In the genomic region with DNA sequence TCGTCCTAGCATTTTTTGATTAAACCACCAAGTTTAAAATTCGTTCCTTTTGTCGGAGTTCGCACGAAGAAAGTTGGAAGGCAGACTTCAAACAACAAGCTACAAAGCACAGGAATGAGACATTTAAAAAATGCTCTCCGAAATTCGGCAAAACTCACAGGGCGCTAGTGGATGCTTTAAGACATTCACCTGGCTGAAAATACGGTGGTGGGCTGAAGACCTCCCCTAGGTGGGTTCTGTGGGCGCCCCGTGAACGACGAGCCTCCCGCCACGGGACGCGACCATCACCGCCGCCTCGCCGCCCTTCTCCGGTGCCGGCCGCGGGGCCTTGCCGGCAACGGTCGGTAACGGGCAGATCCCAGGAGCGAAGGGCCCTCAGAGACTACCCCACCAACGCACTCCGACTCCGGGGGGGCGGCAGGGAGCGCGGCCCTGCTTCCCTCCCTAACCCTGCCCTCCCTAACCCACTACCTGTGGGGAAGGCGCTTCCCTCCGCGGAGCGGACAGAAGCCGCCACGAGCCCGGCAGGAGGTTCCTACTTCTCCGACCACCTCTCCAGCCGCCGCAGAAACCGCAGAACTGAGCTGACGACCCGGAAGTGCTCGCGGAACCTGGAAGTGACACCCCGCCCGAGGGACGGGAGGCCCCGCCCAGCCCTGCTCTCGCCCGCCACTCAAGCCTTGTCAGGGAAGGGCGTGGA, we compare ENCODE assay signal across 1 cellular context.
TF ChIP-seq lines count a peak whose summit lies in the region.

A gene with protein sequence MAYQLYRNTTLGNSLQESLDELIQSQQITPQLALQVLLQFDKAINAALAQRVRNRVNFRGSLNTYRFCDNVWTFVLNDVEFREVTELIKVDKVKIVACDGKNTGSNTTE (minus strand): TSS at position 581 of the 700 bp plus-strand sequence. CDS start 5,238 bp downstream, outside the sequence.

TF ChIP-seq in HepG2, 621 proteins besides CTCF, POLR2A, EP300 and RAD21 (continued from another document and continues in another):
- TF ChIP-seq, protein P1, sequence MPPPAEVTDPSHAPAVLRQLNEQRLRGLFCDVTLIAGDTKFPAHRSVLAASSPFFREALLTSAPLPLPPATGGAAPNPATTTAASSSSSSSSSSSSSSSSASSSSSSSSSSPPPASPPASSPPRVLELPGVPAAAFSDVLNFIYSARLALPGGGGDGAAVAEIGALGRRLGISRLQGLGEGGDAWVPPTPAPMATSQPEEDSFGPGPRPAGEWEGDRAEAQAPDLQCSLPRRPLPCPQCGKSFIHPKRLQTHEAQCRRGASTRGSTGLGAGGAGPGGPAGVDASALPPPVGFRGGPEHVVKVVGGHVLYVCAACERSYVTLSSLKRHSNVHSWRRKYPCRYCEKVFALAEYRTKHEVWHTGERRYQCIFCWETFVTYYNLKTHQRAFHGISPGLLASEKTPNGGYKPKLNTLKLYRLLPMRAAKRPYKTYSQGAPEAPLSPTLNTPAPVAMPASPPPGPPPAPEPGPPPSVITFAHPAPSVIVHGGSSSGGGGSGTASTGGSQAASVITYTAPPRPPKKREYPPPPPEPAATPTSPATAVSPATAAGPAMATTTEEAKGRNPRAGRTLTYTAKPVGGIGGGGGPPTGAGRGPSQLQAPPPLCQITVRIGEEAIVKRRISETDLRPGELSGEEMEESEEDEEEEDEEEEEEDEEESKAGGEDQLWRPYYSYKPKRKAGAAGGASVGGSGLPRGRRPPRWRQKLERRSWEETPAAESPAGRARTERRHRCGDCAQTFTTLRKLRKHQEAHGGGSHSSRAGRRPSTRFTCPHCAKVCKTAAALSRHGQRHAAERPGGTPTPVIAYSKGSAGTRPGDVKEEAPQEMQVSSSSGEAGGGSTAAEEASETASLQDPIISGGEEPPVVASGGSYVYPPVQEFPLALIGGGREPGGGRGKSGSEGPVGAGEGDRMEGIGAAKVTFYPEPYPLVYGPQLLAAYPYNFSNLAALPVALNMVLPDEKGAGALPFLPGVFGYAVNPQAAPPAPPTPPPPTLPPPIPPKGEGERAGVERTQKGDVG (CRISPR knock-in tag; IDR thresholded peaks at IDR 0.05; ENCODE audit: borderline replicate concordance), result no peak
- peak; percentile 82 for TF ChIP-seq SALL1 (CRISPR knock-in tag; IDR thresholded peaks at IDR 0.05)
- TF ChIP-seq BCL6 (CRISPR knock-in tag; IDR thresholded peaks at IDR 0.05), result no peak
- no peak for TF ChIP-seq ATF7-NPFF (CRISPR knock-in tag; IDR thresholded peaks at IDR 0.05; ENCODE audit: low read depth)
- TF ChIP-seq, protein P2, sequence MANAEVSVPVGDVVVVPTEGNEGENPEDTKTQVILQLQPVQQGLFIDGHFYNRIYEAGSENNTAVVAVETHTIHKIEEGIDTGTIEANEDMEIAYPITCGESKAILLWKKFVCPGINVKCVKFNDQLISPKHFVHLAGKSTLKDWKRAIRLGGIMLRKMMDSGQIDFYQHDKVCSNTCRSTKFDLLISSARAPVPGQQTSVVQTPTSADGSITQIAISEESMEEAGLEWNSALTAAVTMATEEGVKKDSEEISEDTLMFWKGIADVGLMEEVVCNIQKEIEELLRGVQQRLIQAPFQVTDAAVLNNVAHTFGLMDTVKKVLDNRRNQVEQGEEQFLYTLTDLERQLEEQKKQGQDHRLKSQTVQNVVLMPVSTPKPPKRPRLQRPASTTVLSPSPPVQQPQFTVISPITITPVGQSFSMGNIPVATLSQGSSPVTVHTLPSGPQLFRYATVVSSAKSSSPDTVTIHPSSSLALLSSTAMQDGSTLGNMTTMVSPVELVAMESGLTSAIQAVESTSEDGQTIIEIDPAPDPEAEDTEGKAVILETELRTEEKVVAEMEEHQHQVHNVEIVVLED (CRISPR knock-in tag; IDR thresholded peaks at IDR 0.05; ENCODE audit: borderline replicate concordance), result no peak; the same call in 1 of the 2 replicates
- TF ChIP-seq HNF4G (IDR thresholded peaks at IDR 0.05; ENCODE audit: borderline replicate concordance, low read depth, low read length), result no peak
- no peak for TF ChIP-seq HNF4G (CRISPR knock-in tag; IDR thresholded peaks at IDR 0.05; ENCODE audit: borderline replicate concordance, low read depth)
- peak; percentile 13; the same call in 1 of the 2 replicates for TF ChIP-seq SOX5 (CRISPR knock-in tag; IDR thresholded peaks at IDR 0.05; ENCODE audit: borderline replicate concordance)
- TF ChIP-seq, protein P3, sequence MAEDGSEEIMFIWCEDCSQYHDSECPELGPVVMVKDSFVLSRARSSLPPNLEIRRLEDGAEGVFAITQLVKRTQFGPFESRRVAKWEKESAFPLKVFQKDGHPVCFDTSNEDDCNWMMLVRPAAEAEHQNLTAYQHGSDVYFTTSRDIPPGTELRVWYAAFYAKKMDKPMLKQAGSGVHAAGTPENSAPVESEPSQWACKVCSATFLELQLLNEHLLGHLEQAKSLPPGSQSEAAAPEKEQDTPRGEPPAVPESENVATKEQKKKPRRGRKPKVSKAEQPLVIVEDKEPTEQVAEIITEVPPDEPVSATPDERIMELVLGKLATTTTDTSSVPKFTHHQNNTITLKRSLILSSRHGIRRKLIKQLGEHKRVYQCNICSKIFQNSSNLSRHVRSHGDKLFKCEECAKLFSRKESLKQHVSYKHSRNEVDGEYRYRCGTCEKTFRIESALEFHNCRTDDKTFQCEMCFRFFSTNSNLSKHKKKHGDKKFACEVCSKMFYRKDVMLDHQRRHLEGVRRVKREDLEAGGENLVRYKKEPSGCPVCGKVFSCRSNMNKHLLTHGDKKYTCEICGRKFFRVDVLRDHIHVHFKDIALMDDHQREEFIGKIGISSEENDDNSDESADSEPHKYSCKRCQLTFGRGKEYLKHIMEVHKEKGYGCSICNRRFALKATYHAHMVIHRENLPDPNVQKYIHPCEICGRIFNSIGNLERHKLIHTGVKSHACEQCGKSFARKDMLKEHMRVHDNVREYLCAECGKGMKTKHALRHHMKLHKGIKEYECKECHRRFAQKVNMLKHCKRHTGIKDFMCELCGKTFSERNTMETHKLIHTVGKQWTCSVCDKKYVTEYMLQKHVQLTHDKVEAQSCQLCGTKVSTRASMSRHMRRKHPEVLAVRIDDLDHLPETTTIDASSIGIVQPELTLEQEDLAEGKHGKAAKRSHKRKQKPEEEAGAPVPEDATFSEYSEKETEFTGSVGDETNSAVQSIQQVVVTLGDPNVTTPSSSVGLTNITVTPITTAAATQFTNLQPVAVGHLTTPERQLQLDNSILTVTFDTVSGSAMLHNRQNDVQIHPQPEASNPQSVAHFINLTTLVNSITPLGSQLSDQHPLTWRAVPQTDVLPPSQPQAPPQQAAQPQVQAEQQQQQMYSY (CRISPR knock-in tag; IDR thresholded peaks at IDR 0.05), result no peak
- no peak for TF ChIP-seq SMC3 (IDR thresholded peaks at IDR 0.05; ENCODE audit: low read length)
- TF ChIP-seq ZNF382 (CRISPR knock-in tag; IDR thresholded peaks at IDR 0.05; ENCODE audit: borderline replicate concordance), result no peak
- TF ChIP-seq ZNF619 (CRISPR knock-in tag; IDR thresholded peaks at IDR 0.05), result no peak
- TF ChIP-seq SRF (IDR thresholded peaks at IDR 0.05; ENCODE audit: low read depth, low read length), result no peak
- TF ChIP-seq ZBTB21 (CRISPR knock-in tag; IDR thresholded peaks at IDR 0.05), result no peak
- TF ChIP-seq KDM4B (CRISPR knock-in tag; IDR thresholded peaks at IDR 0.05), result peak; percentile 68; the same call in 1 of the 2 replicates
- TF ChIP-seq ZNF24 (IDR thresholded peaks at IDR 0.05), result no peak
- TF ChIP-seq CENPX (CRISPR knock-in tag; IDR thresholded peaks at IDR 0.05), result no peak
- no peak for TF ChIP-seq U2AF1 (optimal IDR thresholded peaks at IDR 0.05; ENCODE audit: low read depth, low read length)
- no peak for TF ChIP-seq ZNF773 (CRISPR knock-in tag; IDR thresholded peaks at IDR 0.05; ENCODE audit: borderline replicate concordance)
- TF ChIP-seq, protein P4, sequence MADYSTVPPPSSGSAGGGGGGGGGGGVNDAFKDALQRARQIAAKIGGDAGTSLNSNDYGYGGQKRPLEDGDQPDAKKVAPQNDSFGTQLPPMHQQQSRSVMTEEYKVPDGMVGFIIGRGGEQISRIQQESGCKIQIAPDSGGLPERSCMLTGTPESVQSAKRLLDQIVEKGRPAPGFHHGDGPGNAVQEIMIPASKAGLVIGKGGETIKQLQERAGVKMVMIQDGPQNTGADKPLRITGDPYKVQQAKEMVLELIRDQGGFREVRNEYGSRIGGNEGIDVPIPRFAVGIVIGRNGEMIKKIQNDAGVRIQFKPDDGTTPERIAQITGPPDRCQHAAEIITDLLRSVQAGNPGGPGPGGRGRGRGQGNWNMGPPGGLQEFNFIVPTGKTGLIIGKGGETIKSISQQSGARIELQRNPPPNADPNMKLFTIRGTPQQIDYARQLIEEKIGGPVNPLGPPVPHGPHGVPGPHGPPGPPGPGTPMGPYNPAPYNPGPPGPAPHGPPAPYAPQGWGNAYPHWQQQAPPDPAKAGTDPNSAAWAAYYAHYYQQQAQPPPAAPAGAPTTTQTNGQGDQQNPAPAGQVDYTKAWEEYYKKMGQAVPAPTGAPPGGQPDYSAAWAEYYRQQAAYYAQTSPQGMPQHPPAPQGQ (CRISPR knock-in tag; IDR thresholded peaks at IDR 0.05; ENCODE audit: borderline replicate concordance), result no peak
- peak; percentile 78; the same call in 1 of the 2 replicates for TF ChIP-seq ZSCAN31 (CRISPR knock-in tag; IDR thresholded peaks at IDR 0.05; ENCODE audit: low read depth)
- no peak for TF ChIP-seq SPEN (CRISPR knock-in tag; IDR thresholded peaks at IDR 0.05; ENCODE audit: low read depth)
- TF ChIP-seq ETV6 (CRISPR knock-in tag; conservative IDR thresholded peaks at IDR 0.05), result peak; percentile 50; the same call in 1 of the 2 replicates
- TF ChIP-seq, protein P5, sequence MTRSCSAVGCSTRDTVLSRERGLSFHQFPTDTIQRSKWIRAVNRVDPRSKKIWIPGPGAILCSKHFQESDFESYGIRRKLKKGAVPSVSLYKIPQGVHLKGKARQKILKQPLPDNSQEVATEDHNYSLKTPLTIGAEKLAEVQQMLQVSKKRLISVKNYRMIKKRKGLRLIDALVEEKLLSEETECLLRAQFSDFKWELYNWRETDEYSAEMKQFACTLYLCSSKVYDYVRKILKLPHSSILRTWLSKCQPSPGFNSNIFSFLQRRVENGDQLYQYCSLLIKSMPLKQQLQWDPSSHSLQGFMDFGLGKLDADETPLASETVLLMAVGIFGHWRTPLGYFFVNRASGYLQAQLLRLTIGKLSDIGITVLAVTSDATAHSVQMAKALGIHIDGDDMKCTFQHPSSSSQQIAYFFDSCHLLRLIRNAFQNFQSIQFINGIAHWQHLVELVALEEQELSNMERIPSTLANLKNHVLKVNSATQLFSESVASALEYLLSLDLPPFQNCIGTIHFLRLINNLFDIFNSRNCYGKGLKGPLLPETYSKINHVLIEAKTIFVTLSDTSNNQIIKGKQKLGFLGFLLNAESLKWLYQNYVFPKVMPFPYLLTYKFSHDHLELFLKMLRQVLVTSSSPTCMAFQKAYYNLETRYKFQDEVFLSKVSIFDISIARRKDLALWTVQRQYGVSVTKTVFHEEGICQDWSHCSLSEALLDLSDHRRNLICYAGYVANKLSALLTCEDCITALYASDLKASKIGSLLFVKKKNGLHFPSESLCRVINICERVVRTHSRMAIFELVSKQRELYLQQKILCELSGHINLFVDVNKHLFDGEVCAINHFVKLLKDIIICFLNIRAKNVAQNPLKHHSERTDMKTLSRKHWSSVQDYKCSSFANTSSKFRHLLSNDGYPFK (CRISPR knock-in tag; IDR thresholded peaks at IDR 0.05; ENCODE audit: borderline replicate concordance), result peak; percentile 64; the same call in 1 of the 2 replicates
- TF ChIP-seq ZNF775 (CRISPR knock-in tag; IDR thresholded peaks at IDR 0.05; ENCODE audit: borderline replicate concordance), result no peak
- TF ChIP-seq, protein P6, sequence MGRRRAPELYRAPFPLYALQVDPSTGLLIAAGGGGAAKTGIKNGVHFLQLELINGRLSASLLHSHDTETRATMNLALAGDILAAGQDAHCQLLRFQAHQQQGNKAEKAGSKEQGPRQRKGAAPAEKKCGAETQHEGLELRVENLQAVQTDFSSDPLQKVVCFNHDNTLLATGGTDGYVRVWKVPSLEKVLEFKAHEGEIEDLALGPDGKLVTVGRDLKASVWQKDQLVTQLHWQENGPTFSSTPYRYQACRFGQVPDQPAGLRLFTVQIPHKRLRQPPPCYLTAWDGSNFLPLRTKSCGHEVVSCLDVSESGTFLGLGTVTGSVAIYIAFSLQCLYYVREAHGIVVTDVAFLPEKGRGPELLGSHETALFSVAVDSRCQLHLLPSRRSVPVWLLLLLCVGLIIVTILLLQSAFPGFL (CRISPR knock-in tag; IDR thresholded peaks at IDR 0.05), result no peak
- no peak for TF ChIP-seq RFX1 (IDR thresholded peaks at IDR 0.05)
- no peak for TF ChIP-seq NFIC (IDR thresholded peaks at IDR 0.05; ENCODE audit: low read length)
- TF ChIP-seq RBFOX2 (IDR thresholded peaks at IDR 0.05; ENCODE audit: low read depth, low read length), result peak; percentile 92
- no peak; the same call in 1 of the 2 replicates for TF ChIP-seq FOXO1 (CRISPR knock-in tag; IDR thresholded peaks at IDR 0.05)
- TF ChIP-seq NFKB2 (CRISPR knock-in tag; IDR thresholded peaks at IDR 0.05; ENCODE audit: borderline replicate concordance), result peak; percentile 39; the same call in 1 of the 2 replicates
- 0 out of 2 replicates have a peak, but pooled peaks have one; percentile 68 for TF ChIP-seq ZNF768 (CRISPR knock-in tag; IDR thresholded peaks at IDR 0.05)
- no peak for TF ChIP-seq ZFYVE20 (CRISPR knock-in tag; IDR thresholded peaks at IDR 0.05; ENCODE audit: borderline replicate concordance, low read depth)
- TF ChIP-seq EHMT2 (IDR thresholded peaks at IDR 0.05; ENCODE audit: borderline replicate concordance, low read depth, low read length), result no peak
- 0 out of 2 replicates have a peak, but pooled peaks have one; percentile 48 for TF ChIP-seq ZNF816 (CRISPR knock-in tag; IDR thresholded peaks at IDR 0.05; ENCODE audit: borderline replicate concordance)
- TF ChIP-seq ZNF629 (CRISPR knock-in tag; conservative IDR thresholded peaks at IDR 0.05), result no peak
- TF ChIP-seq RFXANK (CRISPR knock-in tag; IDR thresholded peaks at IDR 0.05), result no peak
- no peak for TF ChIP-seq ZNF337 (CRISPR knock-in tag; IDR thresholded peaks at IDR 0.05; ENCODE audit: borderline replicate concordance, low read depth)
- TF ChIP-seq, protein P7, sequence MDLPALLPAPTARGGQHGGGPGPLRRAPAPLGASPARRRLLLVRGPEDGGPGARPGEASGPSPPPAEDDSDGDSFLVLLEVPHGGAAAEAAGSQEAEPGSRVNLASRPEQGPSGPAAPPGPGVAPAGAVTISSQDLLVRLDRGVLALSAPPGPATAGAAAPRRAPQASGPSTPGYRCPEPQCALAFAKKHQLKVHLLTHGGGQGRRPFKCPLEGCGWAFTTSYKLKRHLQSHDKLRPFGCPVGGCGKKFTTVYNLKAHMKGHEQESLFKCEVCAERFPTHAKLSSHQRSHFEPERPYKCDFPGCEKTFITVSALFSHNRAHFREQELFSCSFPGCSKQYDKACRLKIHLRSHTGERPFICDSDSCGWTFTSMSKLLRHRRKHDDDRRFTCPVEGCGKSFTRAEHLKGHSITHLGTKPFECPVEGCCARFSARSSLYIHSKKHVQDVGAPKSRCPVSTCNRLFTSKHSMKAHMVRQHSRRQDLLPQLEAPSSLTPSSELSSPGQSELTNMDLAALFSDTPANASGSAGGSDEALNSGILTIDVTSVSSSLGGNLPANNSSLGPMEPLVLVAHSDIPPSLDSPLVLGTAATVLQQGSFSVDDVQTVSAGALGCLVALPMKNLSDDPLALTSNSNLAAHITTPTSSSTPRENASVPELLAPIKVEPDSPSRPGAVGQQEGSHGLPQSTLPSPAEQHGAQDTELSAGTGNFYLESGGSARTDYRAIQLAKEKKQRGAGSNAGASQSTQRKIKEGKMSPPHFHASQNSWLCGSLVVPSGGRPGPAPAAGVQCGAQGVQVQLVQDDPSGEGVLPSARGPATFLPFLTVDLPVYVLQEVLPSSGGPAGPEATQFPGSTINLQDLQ (CRISPR knock-in tag; IDR thresholded peaks at IDR 0.05), result no peak
- TF ChIP-seq ZKSCAN1 (IDR thresholded peaks at IDR 0.05; ENCODE audit: low read length), result no peak
